ENCODE assay signal across 26 cellular contexts in the genomic region with DNA sequence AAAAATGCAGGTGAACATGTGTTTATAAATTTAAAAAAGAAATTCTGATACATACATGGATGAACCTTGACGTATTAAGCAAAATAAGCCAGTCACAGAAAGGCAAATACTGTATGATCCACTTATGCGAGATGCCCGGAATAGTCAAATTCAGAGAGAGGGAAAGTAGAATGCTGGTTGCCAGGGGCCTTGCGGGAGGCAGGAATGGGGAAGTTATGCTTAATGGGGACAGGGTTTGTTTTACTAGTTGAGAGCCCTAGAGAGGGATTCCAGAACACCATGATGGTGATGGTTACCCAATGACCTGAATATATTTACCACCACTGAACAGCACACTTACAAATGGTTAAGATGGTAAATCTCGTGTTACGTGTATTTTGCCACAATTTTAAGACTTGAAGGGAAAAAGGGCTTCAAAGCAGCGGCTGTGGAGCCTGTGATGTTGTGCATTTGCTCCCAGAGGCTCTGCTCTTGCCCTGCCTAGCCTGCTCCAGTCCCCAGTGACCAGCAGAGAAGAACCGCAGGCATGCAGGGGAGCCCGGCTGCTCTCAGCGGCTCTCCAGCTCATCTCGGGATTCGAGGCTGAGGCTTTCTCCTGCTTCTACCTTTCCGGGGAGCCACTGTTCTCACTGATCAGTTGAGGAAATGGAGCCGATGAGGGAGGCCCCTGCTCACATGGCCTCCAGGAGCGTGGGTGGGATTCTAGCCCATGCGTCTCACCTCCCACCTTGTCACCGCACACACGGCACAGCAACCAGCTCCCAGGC. TPM values are rescaled to one million over a fixed set of nuclear protein-coding genes. Genes with fewer than 3 reads are reported as not detected.
DNase-seq lines count a peak whose midpoint lies in the region; ATAC-seq, FAIRE-seq and TF ChIP-seq lines count a peak whose summit lies in the region.
"Had no signal": no experiment of that assay in that cellular context is flagged by ENCODE, and none has a peak within 500 bp of the region (broad histone marks: within the 10 kb centered on the region; RNA-seq: fewer than 3 reads in every experiment).

No MANE protein-coding gene starts in this region.

- H3K4me1 Mint-ChIP-seq in stimulated activated naive B cell treated with anti-CD40 and anti-IgM and Interleukin-4, amounts not matched to agents 10 μg/mL and 1 μg/mL and 100 μg/mL, for 72 hours = peaks cover 0 to 4% of the 10 kb centered on the region in 2 donors
- H3K4me1 Mint-ChIP-seq in activated CD8-positive, alpha-beta T cell treated with anti-CD3 and anti-CD28 coated beads for 36 hours (ENCODE audit: low read depth) = no peaks in the 10 kb centered on the region
- H3K4me1 Mint-ChIP-seq: activated naive CD4-positive, alpha-beta T cell treated with anti-CD3 and anti-CD28 coated beads, Interleukin-2, amount 10 ng/mL, durations not matched to agents 7 days and 5 days; T-cell had no signal

- intact Hi-C loops in activated CD8-positive, alpha-beta T cell treated with anti-CD3 and anti-CD28 coated beads for 36 hours (cut with micrococcal nuclease) = no loop called here

- no peaks in the 10 kb centered on the region for H3K27me3 ChIP-seq in SJCRH30
- H3K27me3 ChIP-seq: BLaER1 treated with 17β-estradiol and CSF1 and Interleukin-3, amounts not matched to agents 10 nM and 100 nM; cardiac muscle cell; neutrophil; suprapubic skin had no signal

- TF ChIP-seq CTCF in activated CD8-positive, alpha-beta T cell treated with anti-CD3 and anti-CD28 coated beads for 36 hours (IDR thresholded peaks at IDR 0.05) = no peak

- H3K4me1 ChIP-seq in SJCRH30 = peaks cover 34% of the 10 kb centered on the region

- H3K9me3 Mint-ChIP-seq in activated naive CD4-positive, alpha-beta T cell treated with anti-CD3 and anti-CD28 coated beads, Interleukin-2, amount 50 U/mL, for 72 hours = no peaks in the 10 kb centered on the region
- no peaks in the 10 kb centered on the region for H3K9me3 Mint-ChIP-seq in stimulated activated naive B cell treated with anti-CD40 and anti-IgM and Interleukin-4, amounts not matched to agents 10 μg/mL and 1 μg/mL and 100 μg/mL, for 72 hours
- H3K9me3 Mint-ChIP-seq in activated CD8-positive, alpha-beta T cell treated with anti-CD3 and anti-CD28 coated beads for 36 hours = no peaks in the 10 kb centered on the region
- H3K9me3 Mint-ChIP-seq: activated naive CD4-positive, alpha-beta T cell treated with anti-CD3 and anti-CD28 coated beads, Interleukin-2, amount 10 ng/mL, durations not matched to agents 7 days and 5 days; dendritic cell treated with granulocyte-macrophage colony-stimulating factor and Interleukin-4, amounts not matched to agents 40 ng/mL and 50 ng/mL, for 4 days; T-cell had no signal

- peak overlapping the region; percentile 3 to 59 for H3K27ac Mint-ChIP-seq in activated naive CD4-positive, alpha-beta T cell treated with anti-CD3 and anti-CD28 coated beads, Interleukin-2, amount 50 U/mL, for 72 hours
- H3K27ac Mint-ChIP-seq in stimulated activated naive B cell treated with anti-CD40 and anti-IgM and Interleukin-4, amounts not matched to agents 10 μg/mL and 1 μg/mL and 100 μg/mL, for 72 hours = peak overlapping the region; percentile 62
- no peak overlapping the region for H3K27ac Mint-ChIP-seq in activated CD8-positive, alpha-beta T cell treated with anti-CD3 and anti-CD28 coated beads for 36 hours
- H3K27ac Mint-ChIP-seq: dendritic cell treated with granulocyte-macrophage colony-stimulating factor and Interleukin-4, amounts not matched to agents 40 ng/mL and 50 ng/mL, for 4 days; T-cell had no signal

- H3K36me3 ChIP-seq in SJCRH30 = peaks cover 18% of the 10 kb centered on the region

- no peaks in the 10 kb centered on the region for H3K36me3 Mint-ChIP-seq in activated naive CD4-positive, alpha-beta T cell treated with anti-CD3 and anti-CD28 coated beads, Interleukin-2, amount 50 U/mL, for 72 hours
- H3K36me3 Mint-ChIP-seq in stimulated activated naive B cell treated with anti-CD40 and anti-IgM and Interleukin-4, amounts not matched to agents 10 μg/mL and 1 μg/mL and 100 μg/mL, for 72 hours = peaks cover 24 to 26% of the 10 kb centered on the region in 2 donors
- peaks cover 13% of the 10 kb centered on the region for H3K36me3 Mint-ChIP-seq in activated CD8-positive, alpha-beta T cell treated with anti-CD3 and anti-CD28 coated beads for 36 hours (ENCODE audit: low read depth)

- H3K4me3 ChIP-seq in SJCRH30 = peak overlapping the region; percentile 5; the same call in 1 of the 2 replicates
- H3K4me3 ChIP-seq: BLaER1 treated with 17β-estradiol and CSF1 and Interleukin-3, amounts not matched to agents 10 nM and 100 nM; cardiac muscle cell; suprapubic skin had no signal

- H3K27ac ChIP-seq in SJCRH30 = peak overlapping the region; percentile 63
- H3K27ac ChIP-seq: BLaER1 treated with 17β-estradiol and CSF1 and Interleukin-3, amounts not matched to agents 10 nM and 100 nM; cardiac muscle cell; neutrophil; suprapubic skin had no signal

- CTCF ChIA-PET in activated CD8-positive, alpha-beta T cell treated with anti-CD3 and anti-CD28 coated beads for 36 hours (lab: Charles Lee) = interaction anchor here (1.1 to 1.3 kb wide), 2 partner anchors 17 to 252 kb away, joined by 3 read pairs; no protein-coding TSS in a partner anchor

- POLR2A ChIA-PET in activated CD8-positive, alpha-beta T cell treated with anti-CD3 and anti-CD28 coated beads for 36 hours (lab: Charles Lee) = no interaction called here

- no peak overlapping the region for H3K4me3 Mint-ChIP-seq in stimulated activated naive B cell treated with anti-CD40 and anti-IgM and Interleukin-4, amounts not matched to agents 10 μg/mL and 1 μg/mL and 100 μg/mL, for 72 hours
- no peak overlapping the region for H3K4me3 Mint-ChIP-seq in activated CD8-positive, alpha-beta T cell treated with anti-CD3 and anti-CD28 coated beads for 36 hours
- H3K4me3 Mint-ChIP-seq: activated naive CD4-positive, alpha-beta T cell treated with anti-CD3 and anti-CD28 coated beads, Interleukin-2, amount 10 ng/mL, durations not matched to agents 7 days and 5 days; dendritic cell treated with granulocyte-macrophage colony-stimulating factor and Interleukin-4, amounts not matched to agents 40 ng/mL and 50 ng/mL, for 4 days; T-cell had no signal

- DNase-seq in activated naive CD4-positive, alpha-beta T cell treated with anti-CD3 and anti-CD28 coated beads, Interleukin-2, amount 50 U/mL, for 72 hours (ENCODE audit: low spot score in 2 of 2) = no peak
- DNase-seq in activated naive CD4-positive, alpha-beta T cell (lab: John Stamatoyannopoulos, UW) = no peak
- DNase-seq in SJCRH30 (peak; percentile 64 to 70), islet precursor cell (peak; percentile 52), COR-L47 (lab: John Stamatoyannopoulos, UW) (no peak), urothelium cell line (ENCODE audit: low spot score) (no peak)
- DNase-seq in stimulated activated naive B cell treated with anti-CD40 and anti-IgM and Interleukin-4, amounts not matched to agents 10 μg/mL and 1 μg/mL and 100 μg/mL, for 72 hours = no peak
- DNase-seq in activated CD8-positive, alpha-beta T cell treated with anti-CD3 and anti-CD28 coated beads for 36 hours = no peak
- DNase-seq: activated naive CD4-positive, alpha-beta T cell treated with anti-CD3 and anti-CD28 coated beads, Interleukin-2, amount 10 ng/mL, durations not matched to agents 7 days and 5 days; activated T-cell treated with anti-CD3 and anti-CD28 coated beads, Interleukin-2, amount 50 U/mL, for 1 hour; anterior cingulate cortex; HCEC 1CT; IMR-90; stimulated activated CD4-positive, alpha-beta T cell treated with anti-CD3 and anti-CD28 coated beads, Interleukin-2, amount 100 ng/mL, for 24 hours; T-cell had no signal

- ATAC-seq in activated naive CD4-positive, alpha-beta T cell treated with anti-CD3 and anti-CD28 coated beads, Interleukin-2, amount 50 U/mL, for 72 hours = no peak
- no peak for ATAC-seq in stimulated activated naive B cell treated with anti-CD40 and anti-IgM and Interleukin-4, amounts not matched to agents 10 μg/mL and 1 μg/mL and 100 μg/mL, for 72 hours (replicated peaks)
- no peak for ATAC-seq in activated CD8-positive, alpha-beta T cell treated with anti-CD3 and anti-CD28 coated beads for 36 hours

- H3K27me3 Mint-ChIP-seq in stimulated activated naive B cell treated with anti-CD40 and anti-IgM and Interleukin-4, amounts not matched to agents 10 μg/mL and 1 μg/mL and 100 μg/mL, for 72 hours = peaks cover 0 to 4% of the 10 kb centered on the region in 2 donors
- H3K27me3 Mint-ChIP-seq in activated CD8-positive, alpha-beta T cell treated with anti-CD3 and anti-CD28 coated beads for 36 hours = no peaks in the 10 kb centered on the region
- H3K27me3 Mint-ChIP-seq: activated naive CD4-positive, alpha-beta T cell treated with anti-CD3 and anti-CD28 coated beads, Interleukin-2, amount 10 ng/mL, durations not matched to agents 7 days and 5 days; dendritic cell treated with granulocyte-macrophage colony-stimulating factor and Interleukin-4, amounts not matched to agents 40 ng/mL and 50 ng/mL, for 4 days; T-cell had no signal

- no peak for FAIRE-seq in urothelium cell line (lab: Jason Lieb, UNC)
- FAIRE-seq: GM12892, islet of Langerhans, small intestine, TTC549 had no signal

- H3K9me3 ChIP-seq in SJCRH30 (replicated peaks) = no peaks in the 10 kb centered on the region
- H3K9me3 ChIP-seq: BLaER1 treated with 17β-estradiol and CSF1 and Interleukin-3, amounts not matched to agents 10 nM and 100 nM; neutrophil; suprapubic skin had no signal

RNA-seq across cellular contexts. Expression of gene TFCP2L1, which starts 51.7 kb away (rescaled TPM):
- under 1 TPM in 1 of 2 donors, not detected in 1; 0.06 TPM for total RNA-seq in activated naive CD4-positive, alpha-beta T cell treated with anti-CD3 and anti-CD28 coated beads, Interleukin-2, amount 50 U/mL, for 72 hours
- total RNA-seq in SJCRH30 (2014; rRNA removed; shearing (Covaris generic)) = 0.05 and 0.08 TPM in 2 replicates
- under 1 TPM in 1 of 2 experiments, not detected in 1; 0.04 TPM for total RNA-seq in activated CD8-positive, alpha-beta T cell treated with anti-CD3 and anti-CD28 coated beads for 36 hours
- total RNA-seq: cardiac muscle cell, IMR-90, lung microvascular endothelial cell, pulmonary artery endothelial cell had no signal

Comparison
In these comparisons a context has a peak if more than half of its experiments do, and no peak if none do; other contexts are left out.
1. DNase-seq: peak in SJCRH30 (2 of 2) and islet precursor cell (single experiment); none in activated naive CD4-positive, alpha-beta T cell treated with anti-CD3 and anti-CD28 coated beads, Interleukin-2, amount 50 U/mL, for 72 hours (0 of 2), activated naive CD4-positive, alpha-beta T cell (0 of 4), stimulated activated naive B cell treated with anti-CD40 and anti-IgM and Interleukin-4, amounts not matched to agents 10 μg/mL and 1 μg/mL and 100 μg/mL, for 72 hours (single experiment), COR-L47 (single experiment), activated CD8-positive, alpha-beta T cell treated with anti-CD3 and anti-CD28 coated beads for 36 hours (single experiment) and urothelium cell line (single experiment).